Comparison of ENCODE assay signal across 18 cellular contexts in the genomic region with DNA sequence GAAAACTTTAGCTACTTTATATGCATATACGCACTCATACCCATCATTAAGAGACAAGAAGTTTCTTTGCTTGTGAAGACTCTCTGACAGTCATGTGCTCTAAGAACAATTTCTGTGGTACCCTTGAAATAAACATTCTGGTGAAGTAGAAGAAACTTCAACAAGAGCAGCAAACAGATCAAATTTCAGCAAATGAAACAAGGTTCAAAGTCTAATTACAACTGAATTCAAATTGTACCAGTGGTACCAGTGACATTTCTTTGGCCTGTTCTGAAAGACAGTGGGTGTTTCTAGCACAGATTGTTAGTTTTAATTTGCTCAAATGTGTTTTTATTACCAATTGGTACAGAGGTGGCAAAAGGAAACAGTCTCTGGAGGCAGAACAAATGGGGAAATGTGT.
DNase-seq lines count a peak whose midpoint lies in the region; ATAC-seq and TF ChIP-seq lines count a peak whose summit lies in the region.
"Had no signal": no experiment of that assay in that cellular context is flagged by ENCODE, and none has a peak within 500 bp of the region (broad histone marks: within the 10 kb centered on the region; RNA-seq: fewer than 3 reads in every experiment).

No MANE protein-coding gene starts in this region.

- H3K27ac ChIP-seq in ascending aorta, result peak overlapping the region; percentile 36 to 56
- H3K27ac ChIP-seq: BLaER1 had no signal

- ATAC-seq in HG02973 (IDR thresholded peaks at IDR 0.05; ENCODE audit: unreplicated experiment), result no peak
- ATAC-seq in HG02970 (IDR thresholded peaks at IDR 0.05; ENCODE audit: low FRiP score, unreplicated experiment), result no peak

- peaks cover 41% of the 10 kb centered on the region for H3K4me1 Mint-ChIP-seq in nephron progenitor cell
- H3K4me1 Mint-ChIP-seq in activated naive CD4-positive, alpha-beta T cell treated with anti-CD3 and anti-CD28 coated beads for 36 hours (ENCODE audit: low read depth), result no peaks in the 10 kb centered on the region
- H3K4me1 Mint-ChIP-seq: CD8-positive, alpha-beta memory T cell had no signal

- H3K27ac Mint-ChIP-seq in nephron progenitor cell, result peak overlapping the region; percentile 86
- no peak overlapping the region for H3K27ac Mint-ChIP-seq in activated naive CD4-positive, alpha-beta T cell treated with anti-CD3 and anti-CD28 coated beads for 36 hours
- H3K27ac Mint-ChIP-seq: CD8-positive, alpha-beta memory T cell had no signal

- CTCF ChIA-PET in activated naive CD4-positive, alpha-beta T cell treated with anti-CD3 and anti-CD28 coated beads for 36 hours (lab: Charles Lee), result no interaction called here

- no peak for TF ChIP-seq CTCF in ascending aorta (IDR thresholded peaks at IDR 0.05)
- TF ChIP-seq CTCF in nephron progenitor cell (IDR thresholded peaks at IDR 0.05), result no peak

- H3K36me3 ChIP-seq in ascending aorta, result no peaks in the 10 kb centered on the region
- H3K36me3 ChIP-seq: BLaER1 had no signal

- H3K9me3 Mint-ChIP-seq in nephron progenitor cell, result peaks cover 17% of the 10 kb centered on the region
- H3K9me3 Mint-ChIP-seq in activated naive CD4-positive, alpha-beta T cell treated with anti-CD3 and anti-CD28 coated beads for 36 hours, result no peaks in the 10 kb centered on the region

- no peaks in the 10 kb centered on the region for H3K27me3 Mint-ChIP-seq in nephron progenitor cell (ENCODE audit: low read depth, poor library complexity)
- H3K27me3 Mint-ChIP-seq in activated naive CD4-positive, alpha-beta T cell treated with anti-CD3 and anti-CD28 coated beads for 36 hours (ENCODE audit: low read depth), result peaks cover 1% of the 10 kb centered on the region
- H3K27me3 Mint-ChIP-seq: CD8-positive, alpha-beta memory T cell had no signal

- no peak overlapping the region for H3K4me3 Mint-ChIP-seq in nephron progenitor cell
- no peak overlapping the region for H3K4me3 Mint-ChIP-seq in activated naive CD4-positive, alpha-beta T cell treated with anti-CD3 and anti-CD28 coated beads for 36 hours
- H3K4me3 Mint-ChIP-seq: CD8-positive, alpha-beta memory T cell had no signal

- intact Hi-C loops in ascending aorta (cut with DNase I), result no loop called here
- intact Hi-C loops in activated naive CD4-positive, alpha-beta T cell treated with anti-CD3 and anti-CD28 coated beads for 36 hours (cut with micrococcal nuclease), result no loop called here

- no peaks in the 10 kb centered on the region for H3K36me3 Mint-ChIP-seq in nephron progenitor cell (ENCODE audit: low read depth)
- no peaks in the 10 kb centered on the region for H3K36me3 Mint-ChIP-seq in activated naive CD4-positive, alpha-beta T cell treated with anti-CD3 and anti-CD28 coated beads for 36 hours (ENCODE audit: low read depth)
- H3K36me3 Mint-ChIP-seq: CD8-positive, alpha-beta memory T cell had no signal

- no peaks in the 10 kb centered on the region for H3K9me3 ChIP-seq in ascending aorta
- H3K9me3 ChIP-seq: BLaER1 had no signal

- no peak overlapping the region for H3K4me3 ChIP-seq in ascending aorta
- H3K4me3 ChIP-seq: BLaER1 had no signal

- DNase-seq in NCI-H526 (lab: John Stamatoyannopoulos, UW) (peak; percentile 20 to 22), NCI-H526 treated with DMSO at 0.1 percent for 48 hours (lab: John Stamatoyannopoulos, UW) (no peak), ascending aorta (ENCODE audit: low spot score in 2 of 2) (no peak), nephron progenitor cell (no peak), NCI-H2029 (lab: John Stamatoyannopoulos, UW) (no peak)
- no peak for DNase-seq in activated naive CD4-positive, alpha-beta T cell treated with anti-CD3 and anti-CD28 coated beads for 36 hours
- DNase-seq: 8988T; CD8-positive, alpha-beta memory T cell; DMS 273 treated with DMSO at 0.1 percent for 48 hours; EL; Kasumi-1; NCI-H1105 treated with DMSO at 0.1 percent for 48 hours; NCI-H187; NCI-H446; SIG-M5 had no signal

- no peaks in the 10 kb centered on the region for H3K27me3 ChIP-seq in ascending aorta
- H3K27me3 ChIP-seq: BLaER1 had no signal

- no peaks in the 10 kb centered on the region for H3K4me1 ChIP-seq in ascending aorta
- H3K4me1 ChIP-seq: BLaER1 had no signal

Comparison
In these comparisons a context has a peak if more than half of its experiments do, and no peak if none do; other contexts are left out.
1. DNase-seq: peak in NCI-H526 (2 of 2); none in NCI-H526 treated with DMSO at 0.1 percent for 48 hours (single experiment), ascending aorta (0 of 2), nephron progenitor cell (single experiment), activated naive CD4-positive, alpha-beta T cell treated with anti-CD3 and anti-CD28 coated beads for 36 hours (single experiment) and NCI-H2029 (single experiment).